18 cellular contexts compared by ENCODE assay signal in genomic region chr1:30627994-30628393, GRCh38.
DNase-seq lines count a peak whose midpoint lies in the region; ATAC-seq and TF ChIP-seq lines count a peak whose summit lies in the region.
"Had no signal": no experiment of that assay in that cellular context is flagged by ENCODE, and none has a peak within 500 bp of the region (broad histone marks: within the 10 kb centered on the region; RNA-seq: fewer than 3 reads in every experiment).

No MANE protein-coding gene starts in this region.

- H3K4me2 ChIP-seq in neuronal stem cell (ENCODE audit: insufficient read depth, low read length, poor library complexity, severe bottlenecking) = no peak overlapping the region
- H3K4me2 ChIP-seq: A549; BLaER1 treated with 17β-estradiol and CSF1 and Interleukin-3, amounts not matched to agents 10 nM and 100 nM had no signal

- TF ChIP-seq CTCF in heart left ventricle (IDR thresholded peaks at IDR 0.05) = no peak
- no peak for TF ChIP-seq CTCF in sigmoid colon (IDR thresholded peaks at IDR 0.05)

- H2BK12ac ChIP-seq in neuronal stem cell (ENCODE audit: low read length) = no peak overlapping the region

- H3K36me3 ChIP-seq in heart left ventricle = no peaks in the 10 kb centered on the region
- no peaks in the 10 kb centered on the region for H3K36me3 ChIP-seq in neuronal stem cell (replicated peaks in 1 of 2; ENCODE audit: control insufficient read depth in 2 of 2, insufficient read depth in 2 of 2, low read length in 2 of 2)
- H3K36me3 ChIP-seq in sigmoid colon = no peaks in the 10 kb centered on the region
- H3K36me3 ChIP-seq: BLaER1 treated with 17β-estradiol and CSF1 and Interleukin-3, amounts not matched to agents 10 nM and 100 nM had no signal

- WGBS in heart left ventricle, 4 donors = 55 to 75% (median 71%) methylated on average over 1 to 2 of the region's 2 CpGs
- no CpG with 5 or more reads among the region's 2 CpGs for WGBS in neuronal stem cell (ENCODE audit: extremely low coverage in 2 of 2, insufficient read length in 2 of 2, insufficient replicate concordance in 1 of 2), 2 donors
- WGBS in sigmoid colon, 2 donors = 73 to 75% methylated on average over 2 of the region's 2 CpGs

- H3K9ac ChIP-seq in neuronal stem cell (ENCODE audit: low read depth, low read length, poor library complexity) = no peak overlapping the region
- H3K9ac ChIP-seq: BLaER1 treated with 17β-estradiol and CSF1 and Interleukin-3, amounts not matched to agents 10 nM and 100 nM had no signal

- H3K23ac ChIP-seq in neuronal stem cell (ENCODE audit: low read depth, low read length, poor library complexity) = peak overlapping the region; percentile 31

- H2BK15ac ChIP-seq in neuronal stem cell (ENCODE audit: low read length) = no peak overlapping the region

- H2BK5ac ChIP-seq in neuronal stem cell (ENCODE audit: low read length) = no peak overlapping the region

- H3K4ac ChIP-seq in neuronal stem cell (ENCODE audit: low read length) = no peak overlapping the region

- H3K14ac ChIP-seq in neuronal stem cell (ENCODE audit: low read length) = no peak overlapping the region

- H3K27ac ChIP-seq in heart left ventricle (no peak overlapping the region), neuronal stem cell (replicated peaks; ENCODE audit: low read length) (no peak overlapping the region), sigmoid colon (no peak overlapping the region)
- H3K27ac ChIP-seq: 22Rv1; A549; BLaER1 treated with 17β-estradiol and CSF1 and Interleukin-3, amounts not matched to agents 10 nM and 100 nM; C4-2B had no signal

- H3K18ac ChIP-seq in neuronal stem cell (ENCODE audit: low read length) = no peak overlapping the region

- H3K4me3 ChIP-seq in heart left ventricle (no peak overlapping the region), neuronal stem cell (ENCODE audit: low read length in 2 of 2) (no peak overlapping the region), sigmoid colon (no peak overlapping the region)
- H3K4me3 ChIP-seq: A549; BLaER1 treated with 17β-estradiol and CSF1 and Interleukin-3, amounts not matched to agents 10 nM and 100 nM had no signal

- no peak overlapping the region for H4K91ac ChIP-seq in neuronal stem cell (ENCODE audit: low read depth, low read length, poor library complexity)

- H2AK5ac ChIP-seq in neuronal stem cell (ENCODE audit: low read depth, low read length) = no peak overlapping the region

- H3K79me1 ChIP-seq in neuronal stem cell (ENCODE audit: low read depth, low read length) = no peaks in the 10 kb centered on the region

- H3K9me3 ChIP-seq in heart left ventricle (peaks cover 0 to 25% (median 13%) of the 10 kb centered on the region in 12 donors), neuronal stem cell (replicated peaks in 1 of 2; ENCODE audit: control insufficient read depth in 2 of 2, insufficient read depth in 1 of 2, low read depth in 1 of 2, low read length in 2 of 2) (peaks cover 0 to 7% of the 10 kb centered on the region in 2 donors), sigmoid colon (peaks cover 0 to 5% (median 4%) of the 10 kb centered on the region in 4 donors)
- H3K9me3 ChIP-seq: Caco-2 had no signal

- no peak overlapping the region for H2BK120ac ChIP-seq in neuronal stem cell (ENCODE audit: low read depth, low read length)

- intact Hi-C loops in cardiac septum (cut with DNase I) = no loop called here
- intact Hi-C loops in heart left ventricle (cut with DNase I) = no loop called here
- intact Hi-C loops in sigmoid colon (cut with DNase I) = no loop called here

- TF ChIP-seq EP300 in sigmoid colon (IDR thresholded peaks at IDR 0.05) = no peak

- no peak overlapping the region for H2AFZ ChIP-seq in neuronal stem cell (ENCODE audit: low read length)

- peaks cover 0 to 8% (median 0%) of the 10 kb centered on the region in 9 donors for H3K27me3 ChIP-seq in heart left ventricle
- no peaks in the 10 kb centered on the region for H3K27me3 ChIP-seq in neuronal stem cell (ENCODE audit: control insufficient read depth in 3 of 3, insufficient read depth in 3 of 3, low read depth in 1 of 3, low read length in 3 of 3)
- no peaks in the 10 kb centered on the region for H3K27me3 ChIP-seq in sigmoid colon
- H3K27me3 ChIP-seq: BLaER1 treated with 17β-estradiol and CSF1 and Interleukin-3, amounts not matched to agents 10 nM and 100 nM had no signal

- no peak overlapping the region for H4K8ac ChIP-seq in neuronal stem cell (ENCODE audit: low read depth, low read length)

- DNase-seq in cardiac septum (ENCODE audit: low spot score) (peak; percentile 17), heart left ventricle (no peak), neuronal stem cell (ENCODE audit: low spot score) (no peak), sigmoid colon (peak; percentile 22), SHP77 treated with DMSO at 0.1 percent for 48 hours (lab: John Stamatoyannopoulos, UW) (no peak), LoVo (ENCODE audit: low spot score) (no peak)
- DNase-seq: AML-193; Caco-2; Calu3; CD4-positive, alpha-beta T cell; CD8-positive, alpha-beta T cell; DMS79 treated with DMSO at 0.1 percent for 48 hours; GF-D8 had no signal

- H3K4me1 ChIP-seq in heart left ventricle (no peaks in the 10 kb centered on the region), neuronal stem cell (ENCODE audit: control insufficient read depth in 2 of 2, insufficient read depth in 1 of 2, low read depth in 1 of 2, low read length in 2 of 2) (no peaks in the 10 kb centered on the region), sigmoid colon (no peaks in the 10 kb centered on the region)
- H3K4me1 ChIP-seq: A549, Caco-2 had no signal

- TF ChIP-seq POLR2A in heart left ventricle (IDR thresholded peaks at IDR 0.05) = no peak
- no peak for TF ChIP-seq POLR2A in sigmoid colon (IDR thresholded peaks at IDR 0.05)

- no peak for ATAC-seq in heart left ventricle
- ATAC-seq in HG02840 (IDR thresholded peaks at IDR 0.05; ENCODE audit: low FRiP score, unreplicated experiment) = no peak
- ATAC-seq: A549; CD8-positive, alpha-beta T cell had no signal

Comparison
In these comparisons a context has a peak if more than half of its experiments do, and no peak if none do; other contexts are left out.
1. DNase-seq: peak in cardiac septum (single experiment) and sigmoid colon (single experiment); none in heart left ventricle (0 of 5), neuronal stem cell (single experiment), SHP77 treated with DMSO at 0.1 percent for 48 hours (single experiment) and LoVo (single experiment).